In the genomic region with DNA sequence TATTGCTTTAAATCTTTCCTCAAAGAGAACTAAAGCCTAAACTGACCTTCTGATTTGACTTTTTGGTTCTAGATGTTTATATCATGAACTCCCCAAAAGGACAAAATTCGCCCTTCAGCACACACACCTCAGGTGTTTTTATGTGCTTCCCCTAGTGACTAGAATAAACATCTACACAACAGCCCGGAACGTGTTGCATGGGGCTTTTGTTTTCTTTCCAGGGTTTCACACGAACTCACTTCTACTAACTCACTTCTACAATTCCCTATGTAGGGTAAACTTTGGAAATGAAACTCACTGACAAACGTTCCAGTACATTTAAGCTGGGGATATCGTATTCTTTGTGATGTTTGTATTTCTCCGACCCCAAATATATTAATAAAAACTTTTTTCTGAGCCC, we compare ENCODE assay signal across 8 cellular contexts. TPM values are rescaled to one million over a fixed set of nuclear protein-coding genes. Genes with fewer than 3 reads are reported as not detected.
DNase-seq lines count a peak whose midpoint lies in the region; ATAC-seq and TF ChIP-seq lines count a peak whose summit lies in the region.

No MANE protein-coding gene starts in this region.

- H3K27me3 Mint-ChIP-seq in neural crest cell (ENCODE audit: low read depth), result no peaks in the 10 kb centered on the region

- WGBS in esophagus, 2 donors, result 2 to 3% methylated on average over 7 of the region's 7 CpGs

- H3K36me3 ChIP-seq in WERI-Rb-1 (peaks cover 31% of the 10 kb centered on the region), esophagus (ENCODE audit: control insufficient read depth in 2 of 2, insufficient read depth in 2 of 2, low read length in 1 of 2) (no peaks in the 10 kb centered on the region)

- H3K9me3 ChIP-seq in WERI-Rb-1 (ENCODE audit: severe bottlenecking) (no peaks in the 10 kb centered on the region), esophagus (ENCODE audit: control insufficient read depth in 2 of 2, insufficient read depth in 1 of 2, low read depth in 1 of 2, low read length in 1 of 2) (no peaks in the 10 kb centered on the region)

- H3K27me3 ChIP-seq in WERI-Rb-1 (ENCODE audit: insufficient read depth, low read depth, severe bottlenecking), result no peaks in the 10 kb centered on the region
- H3K27me3 ChIP-seq in esophagus (ENCODE audit: control insufficient read depth in 1 of 2, insufficient read depth in 2 of 2, low read length in 2 of 2), result no peaks in the 10 kb centered on the region

- DNase-seq in D341Med (ENCODE audit: low spot score), result peak; percentile 48
- DNase-seq in NB4 (ENCODE audit: low read depth), result peak; percentile 62
- no peak for DNase-seq in WERI-Rb-1
- no peak for DNase-seq in neural crest cell (ENCODE audit: low read depth, low spot score)
- no peak for DNase-seq in GOT3 (lab: John Stamatoyannopoulos, UW)

- H3K27ac ChIP-seq in WERI-Rb-1, result peak overlapping the region; percentile 97
- H3K27ac ChIP-seq in esophagus (ENCODE audit: low read depth in 2 of 2, low read length in 1 of 2), result no peak overlapping the region

- peaks cover 0 to 2% of the 10 kb centered on the region in 2 donors for H3K4me1 ChIP-seq in esophagus (ENCODE audit: control insufficient read depth in 2 of 2, insufficient read depth in 2 of 2, low read length in 1 of 2)

- TF ChIP-seq CTCF in NB4 (IDR thresholded peaks at IDR 0.05; ENCODE audit: low read depth, low read length), result no peak
- no peak for TF ChIP-seq CTCF in WERI-Rb-1 (IDR thresholded peaks at IDR 0.05; ENCODE audit: low read depth, low read length)
- peak; percentile 47 for TF ChIP-seq CTCF in neural crest cell (conservative IDR thresholded peaks at IDR 0.05)

- H3K4me3 ChIP-seq in NB4 (ENCODE audit: low read depth, low read length), result peak overlapping the region; percentile 92
- H3K4me3 ChIP-seq in WERI-Rb-1 (ENCODE audit: low read depth, low read length), result peak overlapping the region; percentile 100
- peak overlapping the region; percentile 0 to 96 for H3K4me3 ChIP-seq in esophagus (ENCODE audit: low read depth in 1 of 2, low read length in 2 of 2)

- TF ChIP-seq POLR2A in NB4 (IDR thresholded peaks at IDR 0.05; ENCODE audit: extremely low read depth, insufficient read length), result no peak

- no peaks in the 10 kb centered on the region for H3K9me3 Mint-ChIP-seq in neural crest cell

- H3K36me3 Mint-ChIP-seq in neural crest cell (ENCODE audit: low read depth), result peaks cover 3% of the 10 kb centered on the region

- peak overlapping the region; percentile 100 for H3K27ac Mint-ChIP-seq in neural crest cell (ENCODE audit: unreplicated experiment)

- peaks cover 45% of the 10 kb centered on the region for H3K4me1 Mint-ChIP-seq in neural crest cell

- ATAC-seq in GM18907 (IDR thresholded peaks at IDR 0.05; ENCODE audit: unreplicated experiment) (peak; percentile 32), GM21737 (IDR thresholded peaks at IDR 0.05; ENCODE audit: unreplicated experiment) (no peak)

- peak overlapping the region; percentile 99 for H3K4me3 Mint-ChIP-seq in neural crest cell

RNA-seq across cellular contexts. Expression of gene TRA2A, which starts 1.4 kb away (rescaled TPM):
- polyA plus RNA-seq in esophagus, result 10 to 100 TPM; 54.6 to 93.7 TPM
- total RNA-seq in neural crest cell, result 120 and 132 TPM in 2 replicates

Comparison
In these comparisons a context has a peak if more than half of its experiments do, and no peak if none do; other contexts are left out.
1. DNase-seq: peak in D341Med (single experiment) and NB4 (single experiment); none in WERI-Rb-1 (single experiment), neural crest cell (single experiment) and GOT3 (single experiment).
2. H3K4me3 ChIP-seq: peak in every context shown above with its lines; median percentile 100 in WERI-Rb-1; 92 in NB4; 48 in esophagus.